ENCODE assay signal across 20 cellular contexts in genomic region chr1:239112536-239112935, GRCh38.
"Had no signal": no experiment of that assay in that cellular context is flagged by ENCODE, and none has a peak within 500 bp of the region (broad histone marks: within the 10 kb centered on the region; RNA-seq: fewer than 3 reads in every experiment).

No MANE protein-coding gene starts in this region.

- H3K4me3 ChIP-seq: body of pancreas, colonic mucosa, esophagus muscularis mucosa, skin epidermis, tibial nerve, uterus had no signal

- H3K27me3 Mint-ChIP-seq: activated CD4-positive, alpha-beta memory T cell treated with anti-CD3 and anti-CD28 coated beads for 36 hours; activated CD8-positive, alpha-beta memory T cell treated with anti-CD3 and anti-CD28 coated beads, Interleukin-2, amount 10 ng/mL, durations not matched to agents 7 days and 5 days; activated naive CD8-positive, alpha-beta T cell treated with anti-CD3 and anti-CD28 coated beads for 36 hours; naive thymus-derived CD8-positive, alpha-beta T cell had no signal

- H3K27ac Mint-ChIP-seq: activated CD4-positive, alpha-beta memory T cell treated with anti-CD3 and anti-CD28 coated beads for 36 hours; activated CD8-positive, alpha-beta memory T cell treated with anti-CD3 and anti-CD28 coated beads, Interleukin-2, amount 10 ng/mL, durations not matched to agents 7 days and 5 days; activated naive CD8-positive, alpha-beta T cell treated with anti-CD3 and anti-CD28 coated beads for 36 hours; naive thymus-derived CD8-positive, alpha-beta T cell had no signal

- H3K36me3 ChIP-seq: colonic mucosa, esophagus muscularis mucosa, tibial nerve, uterus had no signal

- H3K4me1 ChIP-seq: body of pancreas, colonic mucosa, esophagus muscularis mucosa, tibial nerve, uterus had no signal

- H3K27me3 ChIP-seq: body of pancreas, colonic mucosa, esophagus muscularis mucosa, tibial nerve, uterus had no signal

- H3K27ac ChIP-seq: body of pancreas, colonic mucosa, esophagus muscularis mucosa, skin epidermis, tibial nerve, uterus had no signal

- H3K4me1 Mint-ChIP-seq: activated CD8-positive, alpha-beta memory T cell treated with anti-CD3 and anti-CD28 coated beads, Interleukin-2, amount 10 ng/mL, durations not matched to agents 7 days and 5 days; activated naive CD8-positive, alpha-beta T cell treated with anti-CD3 and anti-CD28 coated beads for 36 hours; naive thymus-derived CD8-positive, alpha-beta T cell had no signal

- ATAC-seq: activated CD8-positive, alpha-beta memory T cell treated with anti-CD3 and anti-CD28 coated beads, Interleukin-2, amount 10 ng/mL, durations not matched to agents 7 days and 5 days; activated T-cell treated with anti-CD3 and anti-CD28 coated beads, Interleukin-2, amount 50 U/mL, for 4 hours; body of pancreas; left lobe of liver; naive thymus-derived CD8-positive, alpha-beta T cell; right cardiac atrium had no signal

- H3K4me3 Mint-ChIP-seq: activated CD4-positive, alpha-beta memory T cell treated with anti-CD3 and anti-CD28 coated beads for 36 hours; activated CD8-positive, alpha-beta memory T cell treated with anti-CD3 and anti-CD28 coated beads, Interleukin-2, amount 10 ng/mL, durations not matched to agents 7 days and 5 days; activated naive CD8-positive, alpha-beta T cell treated with anti-CD3 and anti-CD28 coated beads for 36 hours; activated T-cell treated with anti-CD3 and anti-CD28 coated beads, Interleukin-2, amount 50 U/mL, for 4 hours; naive thymus-derived CD8-positive, alpha-beta T cell had no signal

- DNase-seq: activated CD4-positive, alpha-beta memory T cell treated with anti-CD3 and anti-CD28 coated beads for 36 hours; activated CD8-positive, alpha-beta memory T cell treated with anti-CD3 and anti-CD28 coated beads, Interleukin-2, amount 10 ng/mL, durations not matched to agents 7 days and 5 days; activated effector memory CD4-positive, alpha-beta T cell treated with anti-CD3 and anti-CD28 coated beads, Interleukin-2, amount 50 U/mL, for 16 hours; activated naive CD8-positive, alpha-beta T cell treated with anti-CD3 and anti-CD28 coated beads for 36 hours; activated T-cell treated with anti-CD3 and anti-CD28 coated beads, Interleukin-2, amount 50 U/mL, for 4 hours; body of pancreas; central memory CD4-positive, alpha-beta T cell; colonic mucosa; islet precursor cell; naive thymus-derived CD8-positive, alpha-beta T cell; nucleus accumbens; right cardiac atrium; stimulated activated CD4-positive, alpha-beta T cell treated with anti-CD3 and anti-CD28 coated beads, Interleukin-4, amount 100 ng/mL, for 24 hours; stimulated activated naive CD4-positive, alpha-beta T cell; T1000; uterus had no signal

- H3K9me3 ChIP-seq: body of pancreas, colonic mucosa, esophagus muscularis mucosa, tibial nerve, uterus had no signal

- H3K36me3 Mint-ChIP-seq: activated CD4-positive, alpha-beta memory T cell treated with anti-CD3 and anti-CD28 coated beads for 36 hours; activated CD8-positive, alpha-beta memory T cell treated with anti-CD3 and anti-CD28 coated beads, Interleukin-2, amount 10 ng/mL, durations not matched to agents 7 days and 5 days; activated naive CD8-positive, alpha-beta T cell treated with anti-CD3 and anti-CD28 coated beads for 36 hours; naive thymus-derived CD8-positive, alpha-beta T cell had no signal

- H3K9me3 Mint-ChIP-seq: activated CD4-positive, alpha-beta memory T cell treated with anti-CD3 and anti-CD28 coated beads for 36 hours; activated naive CD8-positive, alpha-beta T cell treated with anti-CD3 and anti-CD28 coated beads for 36 hours had no signal
